In the genomic region with DNA sequence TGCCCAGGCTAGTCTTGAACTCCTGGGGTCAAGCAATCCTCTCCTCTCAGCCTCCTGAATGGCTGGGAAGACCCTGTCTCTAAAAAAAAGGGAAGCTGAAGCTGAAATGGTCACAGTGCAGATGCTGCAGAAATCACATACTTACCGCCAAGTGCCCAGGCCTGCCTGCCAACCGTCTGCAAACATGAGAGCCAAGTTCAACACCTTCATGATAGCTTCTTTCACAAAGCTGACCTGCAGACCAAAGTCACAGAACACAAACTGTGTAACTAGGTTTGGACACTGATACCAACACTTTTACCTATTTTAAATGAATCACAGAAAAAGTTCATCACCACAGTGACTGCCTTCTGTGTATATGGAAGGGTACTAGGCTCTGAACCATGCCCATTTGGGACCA, we compare ENCODE assay signal across 15 cellular contexts. TPM values are rescaled to one million over a fixed set of nuclear protein-coding genes. Genes with fewer than 3 reads are reported as not detected.
DNase-seq lines count a peak whose midpoint lies in the region; ATAC-seq and TF ChIP-seq lines count a peak whose summit lies in the region.
"Had no signal": no experiment of that assay in that cellular context is flagged by ENCODE, and none has a peak within 500 bp of the region (broad histone marks: within the 10 kb centered on the region; RNA-seq: fewer than 3 reads in every experiment).

No MANE protein-coding gene starts in this region.

- TF ChIP-seq CTCF in RWPE2 (IDR thresholded peaks at IDR 0.05; ENCODE audit: poor library complexity, severe bottlenecking) (no peak), right lobe of liver (IDR thresholded peaks at IDR 0.05) (no peak)

- no peaks in the 10 kb centered on the region for H3K4me1 Mint-ChIP-seq in activated CD8-positive, alpha-beta memory T cell treated with anti-CD3 and anti-CD28 coated beads, Interleukin-2, amount 10 ng/mL, durations not matched to agents 7 days and 5 days
- H3K4me1 Mint-ChIP-seq: H9 had no signal

- CTCF ChIA-PET in activated CD8-positive, alpha-beta memory T cell treated with anti-CD3 and anti-CD28 coated beads, Interleukin-2, amount 10 ng/mL, durations not matched to agents 7 days and 5 days (lab: Charles Lee), result interaction anchor here (1.1 kb wide), 1 partner anchor 35 kb away, joined by 3 read pairs; no protein-coding TSS in a partner anchor

- H3K36me3 ChIP-seq in RWPE2 (ENCODE audit: low read depth) (peaks cover 93% of the 10 kb centered on the region), right lobe of liver (peaks cover 0 to 46% (median 17%) of the 10 kb centered on the region in 4 donors)

- TF ChIP-seq POLR2A in right lobe of liver (IDR thresholded peaks at IDR 0.05), result no peak

- H3K4me3 ChIP-seq in RWPE2 (ENCODE audit: severe bottlenecking) (no peak overlapping the region), right lobe of liver (no peak overlapping the region)
- H3K4me3 ChIP-seq: A549 had no signal

- H3K27me3 Mint-ChIP-seq in activated CD8-positive, alpha-beta memory T cell treated with anti-CD3 and anti-CD28 coated beads, Interleukin-2, amount 10 ng/mL, durations not matched to agents 7 days and 5 days, result no peaks in the 10 kb centered on the region
- H3K27me3 Mint-ChIP-seq: CD4-positive, alpha-beta T cell had no signal

- peaks cover 30% of the 10 kb centered on the region for H3K36me3 Mint-ChIP-seq in activated CD8-positive, alpha-beta memory T cell treated with anti-CD3 and anti-CD28 coated beads, Interleukin-2, amount 10 ng/mL, durations not matched to agents 7 days and 5 days

- no peaks in the 10 kb centered on the region for H3K4me1 ChIP-seq in RWPE2 (ENCODE audit: insufficient read depth, poor library complexity, severe bottlenecking)
- peaks cover 0 to 8% (median 0%) of the 10 kb centered on the region in 4 donors for H3K4me1 ChIP-seq in right lobe of liver
- H3K4me1 ChIP-seq: A549, Caco-2 had no signal

- H3K9me3 Mint-ChIP-seq in activated CD8-positive, alpha-beta memory T cell treated with anti-CD3 and anti-CD28 coated beads, Interleukin-2, amount 10 ng/mL, durations not matched to agents 7 days and 5 days (ENCODE audit: low read depth), result no peaks in the 10 kb centered on the region
- H3K9me3 Mint-ChIP-seq: CD4-positive, alpha-beta T cell; H9 had no signal

- WGBS in right lobe of liver (ENCODE audit: insufficient coverage, low coverage, low lambda C conversion rate, missing lambda C conversion rate), result 30% methylated on average over 2 of the region's 2 CpGs

- ATAC-seq in activated CD8-positive, alpha-beta memory T cell treated with anti-CD3 and anti-CD28 coated beads, Interleukin-2, amount 10 ng/mL, durations not matched to agents 7 days and 5 days, result no peak
- no peak for ATAC-seq in RWPE2 (ENCODE audit: low read depth)
- peak; percentile 44 to 50 for ATAC-seq in left cardiac atrium
- ATAC-seq in right lobe of liver, result peak; percentile 61 to 99 (median 92)

- H3K9me3 ChIP-seq in RWPE2 (ENCODE audit: severe bottlenecking), result no peaks in the 10 kb centered on the region
- no peaks in the 10 kb centered on the region for H3K9me3 ChIP-seq in right lobe of liver
- H3K9me3 ChIP-seq: A549, Caco-2 had no signal

- intact Hi-C loops in left cardiac atrium (cut with DNase I) (no loop called here), right lobe of liver (cut with DNase I) (no loop called here)

- no peak overlapping the region for H3K27ac ChIP-seq in RWPE2 (ENCODE audit: poor library complexity, severe bottlenecking)
- no peak overlapping the region for H3K27ac ChIP-seq in right lobe of liver
- H3K27ac ChIP-seq: 22Rv1, A549, C4-2B had no signal

- DNase-seq in activated CD8-positive, alpha-beta memory T cell treated with anti-CD3 and anti-CD28 coated beads for 24 hours, result peak; percentile 11
- no peak for DNase-seq in activated CD8-positive, alpha-beta memory T cell treated with anti-CD3 and anti-CD28 coated beads, Interleukin-2, amount 10 ng/mL, durations not matched to agents 7 days and 5 days
- peak; percentile 19 for DNase-seq in RWPE2 (ENCODE audit: low spot score)
- no peak for DNase-seq in left cardiac atrium
- DNase-seq in right lobe of liver, result peak; percentile 46 to 76 (median 70)
- no peak for DNase-seq in foreskin melanocyte
- DNase-seq in activated CD4-positive, alpha-beta T cell treated with anti-CD3 and anti-CD28 coated beads, Interleukin-2, amount 50 U/mL, for 4 hours, result no peak
- no peak for DNase-seq in activated naive CD4-positive, alpha-beta T cell treated with anti-CD3 and anti-CD28 coated beads, Interleukin-2, amount 50 U/mL, for 16 hours
- DNase-seq: AML-193; Caco-2; CD4-positive, alpha-beta T cell; H9 had no signal

- H3K27ac Mint-ChIP-seq in activated CD8-positive, alpha-beta memory T cell treated with anti-CD3 and anti-CD28 coated beads, Interleukin-2, amount 10 ng/mL, durations not matched to agents 7 days and 5 days, result no peak overlapping the region
- H3K27ac Mint-ChIP-seq: CD4-positive, alpha-beta T cell; H9 had no signal

- no peak overlapping the region for H3K4me3 Mint-ChIP-seq in activated CD8-positive, alpha-beta memory T cell treated with anti-CD3 and anti-CD28 coated beads, Interleukin-2, amount 10 ng/mL, durations not matched to agents 7 days and 5 days
- H3K4me3 Mint-ChIP-seq: CD4-positive, alpha-beta T cell; H9 had no signal

- H3K27me3 ChIP-seq in RWPE2 (ENCODE audit: insufficient read depth, poor library complexity, severe bottlenecking) (no peaks in the 10 kb centered on the region), right lobe of liver (no peaks in the 10 kb centered on the region)

RNA-seq across cellular contexts. Expression of a gene that starts 22.8 kb away (rescaled TPM):
- total RNA-seq in activated CD8-positive, alpha-beta memory T cell treated with anti-CD3 and anti-CD28 coated beads, Interleukin-2, amount 10 ng/mL, durations not matched to agents 7 days and 5 days, result 10 to 100 TPM; 12.3 to 21.2 TPM
- total RNA-seq in left cardiac atrium (10 to 100 TPM; 44.9 to 49.4 TPM), right lobe of liver (10 to 100 TPM; 44.3 to 73.2 (median 50.7) TPM)

RNA-seq across cellular contexts. Expression of a gene that starts 36.4 kb away (rescaled TPM):
- 10 to 100 TPM; 18.6 to 20.5 TPM for total RNA-seq in activated CD8-positive, alpha-beta memory T cell treated with anti-CD3 and anti-CD28 coated beads, Interleukin-2, amount 10 ng/mL, durations not matched to agents 7 days and 5 days
- total RNA-seq in left cardiac atrium (10 to 100 TPM in 1 of 2 donors, 1 to 10 TPM in 1; 9.2 to 13.8 TPM), right lobe of liver (10 to 100 TPM in 3 of 6 experiments, 1 to 10 TPM in 3; 7.1 to 15.6 (median 11.0) TPM)

Comparison
In these comparisons a context has a peak if more than half of its experiments do, and no peak if none do; other contexts are left out.
1. DNase-seq: peak in activated CD8-positive, alpha-beta memory T cell treated with anti-CD3 and anti-CD28 coated beads for 24 hours (single experiment), RWPE2 (single experiment) and right lobe of liver (3 of 3); none in activated CD8-positive, alpha-beta memory T cell treated with anti-CD3 and anti-CD28 coated beads, Interleukin-2, amount 10 ng/mL, durations not matched to agents 7 days and 5 days (single experiment), left cardiac atrium (single experiment), foreskin melanocyte (single experiment), activated CD4-positive, alpha-beta T cell treated with anti-CD3 and anti-CD28 coated beads, Interleukin-2, amount 50 U/mL, for 4 hours (0 of 2) and activated naive CD4-positive, alpha-beta T cell treated with anti-CD3 and anti-CD28 coated beads, Interleukin-2, amount 50 U/mL, for 16 hours (single experiment).
2. ATAC-seq: peak in left cardiac atrium (2 of 2) and right lobe of liver (4 of 4); none in activated CD8-positive, alpha-beta memory T cell treated with anti-CD3 and anti-CD28 coated beads, Interleukin-2, amount 10 ng/mL, durations not matched to agents 7 days and 5 days (single experiment) and RWPE2 (single experiment).